ENCODE assay signal across 13 cellular contexts in the genomic region with DNA sequence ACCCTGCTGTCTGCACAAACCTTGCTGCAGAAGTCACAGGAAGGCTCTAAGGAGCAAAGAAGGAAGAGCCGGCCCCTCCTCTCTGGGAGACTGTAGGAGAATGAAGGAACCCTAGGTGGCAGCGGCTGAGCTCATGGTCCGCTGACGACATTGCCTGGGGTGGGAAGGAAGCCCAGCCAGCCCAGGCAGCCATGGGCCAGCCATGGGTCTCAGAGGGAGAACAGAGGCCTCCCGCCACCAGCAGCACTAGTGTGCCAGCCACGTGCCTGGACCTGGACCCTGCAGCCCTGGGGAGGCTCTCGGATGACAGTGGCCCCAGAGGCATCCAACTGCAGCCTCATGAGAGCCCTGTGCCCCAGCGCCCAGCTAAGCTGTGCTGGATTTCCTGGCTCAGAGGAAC. TPM values are rescaled to one million over a fixed set of nuclear protein-coding genes. Genes with fewer than 3 reads are reported as not detected.
DNase-seq lines count a peak whose midpoint lies in the region; ATAC-seq and TF ChIP-seq lines count a peak whose summit lies in the region.
"Had no signal": no experiment of that assay in that cellular context is flagged by ENCODE, and none has a peak within 500 bp of the region (broad histone marks: within the 10 kb centered on the region; RNA-seq: fewer than 3 reads in every experiment).

No MANE protein-coding gene starts in this region.

- dilution Hi-C loops in IMR-90 (cut with HindIII; ENCODE audit: low sequenced_read_pairs, unreplicated experiment) = no loop called here

- intact Hi-C loops in IMR-90 (cut with micrococcal nuclease) = no loop called here

- no peak overlapping the region for H2AK9ac ChIP-seq in IMR-90 (replicated peaks; ENCODE audit: low read depth, low read length, poor library complexity)

- H3K9me3 ChIP-seq in BLaER1 = no peaks in the 10 kb centered on the region
- no peaks in the 10 kb centered on the region for H3K9me3 ChIP-seq in IMR-90 (ENCODE audit: control insufficient read depth, insufficient read depth, low read length)

- no peak overlapping the region; the same call in none of the 2 replicates for H2BK20ac ChIP-seq in IMR-90 (ENCODE audit: low read depth, low read length)

- peak overlapping the region; percentile 29 to 62 (median 60) for H3K27ac Mint-ChIP-seq in nephron

- H3K36me3 Mint-ChIP-seq in nephron (ENCODE audit: low read depth) = no peaks in the 10 kb centered on the region
- H3K36me3 Mint-ChIP-seq: CD4-positive, CD25-positive, alpha-beta regulatory T cell; naive B cell had no signal

- 0 out of 2 replicates have a peak overlapping the region, but pooled peaks have one; percentile 15 for H3K27ac ChIP-seq in BLaER1
- no peak overlapping the region for H3K27ac ChIP-seq in IMR-90 (ENCODE audit: insufficient read depth, low read length)

- H3K23ac ChIP-seq in IMR-90 (ENCODE audit: low read depth, low read length) = no peak overlapping the region

- H2BK120ac ChIP-seq in IMR-90 (ENCODE audit: low read depth, low read length) = peak overlapping the region; percentile 19; the same call in 1 of the 2 replicates

- no peaks in the 10 kb centered on the region for H4K20me1 ChIP-seq in BLaER1
- H4K20me1 ChIP-seq in IMR-90 (ENCODE audit: insufficient read depth, low read length) = no peaks in the 10 kb centered on the region

- peaks cover 5% of the 10 kb centered on the region; the same call in 1 of the 2 replicates for H3K9me1 ChIP-seq in IMR-90 (ENCODE audit: insufficient read depth, low read length)

- H3K9me3 Mint-ChIP-seq in nephron = no peaks in the 10 kb centered on the region

- peaks cover 31% of the 10 kb centered on the region for H3K4me1 Mint-ChIP-seq in nephron
- H3K4me1 Mint-ChIP-seq: naive B cell had no signal

- in situ Hi-C loops in IMR-90 (cut with MboI; ENCODE audit: low sequenced_read_pairs) = no loop called here

- H3K4me2 ChIP-seq in BLaER1 = peak overlapping the region; percentile 35
- no peak overlapping the region for H3K4me2 ChIP-seq in IMR-90 (ENCODE audit: low read depth, low read length)

- WGBS in IMR-90 (ENCODE audit: extremely low coverage in 2 of 2, insufficient read length in 1 of 2), 2 experiments = 40% methylated on average over 1 of the region's 8 CpGs; no CpG with 5 or more reads in 1 of the 2 experiments

- CTCF ChIA-PET in IMR-90 (lab: Yijun Ruan, JAX) = no interaction called here

- H3K56ac ChIP-seq in IMR-90 (ENCODE audit: extremely low read depth, insufficient read depth, low read length) = no peak overlapping the region

- H4K8ac ChIP-seq in IMR-90 (ENCODE audit: low read depth in 2 of 2, low read length in 2 of 2) = no peak overlapping the region

- no peak for TF ChIP-seq POLR2A in IMR-90 (IDR thresholded peaks at IDR 0.05; ENCODE audit: low read depth, low read length)

- no peak for TF ChIP-seq RAD21 in IMR-90 (IDR thresholded peaks at IDR 0.05; ENCODE audit: low read length)

- TF ChIP-seq CTCF in IMR-90 (conservative IDR thresholded peaks at IDR 0.05; ENCODE audit: low read depth, low read length) (no peak), nephron (IDR thresholded peaks at IDR 0.05; ENCODE audit: unreplicated experiment in 3 of 3) (no peak)

- no peak overlapping the region for H3K4ac ChIP-seq in IMR-90 (ENCODE audit: low read depth, low read length)

- POLR2A ChIA-PET in IMR-90 (lab: Charles Lee; ENCODE audit: unreplicated experiment) = no interaction called here

- no peak overlapping the region for H3K18ac ChIP-seq in IMR-90 (ENCODE audit: low read depth, low read length)

- no peak overlapping the region for H3K4me3 Mint-ChIP-seq in nephron
- H3K4me3 Mint-ChIP-seq: CD4-positive, CD25-positive, alpha-beta regulatory T cell; naive B cell had no signal

- H3K14ac ChIP-seq in IMR-90 (replicated peaks; ENCODE audit: low read depth, low read length) = no peak overlapping the region; the same call in 1 of the 2 replicates

- BruUV-seq in IMR-90 (replicated peaks; lab: Mats Ljungman, UMichigan) = no TSS peak

- no peak overlapping the region; the same call in 1 of the 2 replicates for H4K91ac ChIP-seq in IMR-90 (ENCODE audit: insufficient read depth, low read depth, low read length)

- DNase-seq in IMR-90 = peak; percentile 33
- DNase-seq in foreskin melanocyte = peak; percentile 14
- DNase-seq in NCI-H1048 (lab: John Stamatoyannopoulos, UW) = no peak
- no peak for DNase-seq in HT-29 (ENCODE audit: low spot score)
- DNase-seq in epidermal melanocyte (ENCODE audit: insufficient read length, low spot score) = no peak
- no peak for DNase-seq in cerebellar cortex (ENCODE audit: low spot score)
- DNase-seq: CD4-positive, CD25-positive, alpha-beta regulatory T cell; naive B cell; NCI-H2081; stimulated activated CD4-positive, alpha-beta T cell treated with anti-CD3 and anti-CD28 coated beads, Interleukin-15, amount 100 ng/mL, for 24 hours; T-helper 9 cell had no signal

- 0 out of 2 replicates have a peak, but pooled peaks have one; percentile 51 for ATAC-seq in IMR-90 (ENCODE audit: low read depth)

- H3K27me3 ChIP-seq in BLaER1 (no peaks in the 10 kb centered on the region), IMR-90 (ENCODE audit: control insufficient read depth, insufficient read depth, low read length) (no peaks in the 10 kb centered on the region)

- no peaks in the 10 kb centered on the region for H3K36me3 ChIP-seq in BLaER1
- no peaks in the 10 kb centered on the region for H3K36me3 ChIP-seq in IMR-90 (ENCODE audit: control insufficient read depth, insufficient read depth, low read length)

- H2AFZ ChIP-seq in IMR-90 (replicated peaks; ENCODE audit: low read length, poor library complexity) = peak overlapping the region; percentile 61

- H3K9ac ChIP-seq in BLaER1 (no peak overlapping the region), IMR-90 (ENCODE audit: low read depth, low read length) (no peak overlapping the region)

- H2BK15ac ChIP-seq in IMR-90 (ENCODE audit: low read depth, low read length) = no peak overlapping the region; the same call in 2 of the 3 replicates

- no peak overlapping the region for H3K4me3 ChIP-seq in BLaER1
- H3K4me3 ChIP-seq in IMR-90 (ENCODE audit: insufficient read depth, low read depth, low read length) = no peak overlapping the region

- H4K5ac ChIP-seq in IMR-90 (ENCODE audit: low read depth, low read length) = no peak overlapping the region

- H2BK5ac ChIP-seq in IMR-90 (ENCODE audit: low read depth, low read length, poor library complexity, severe bottlenecking) = no peak overlapping the region

- peaks cover 16% of the 10 kb centered on the region for H3K4me1 ChIP-seq in BLaER1
- H3K4me1 ChIP-seq in IMR-90 (ENCODE audit: control insufficient read depth, insufficient read depth, low read length) = peaks cover 15% of the 10 kb centered on the region

- H3K27me3 Mint-ChIP-seq in nephron (ENCODE audit: low read depth) = peaks cover 9% of the 10 kb centered on the region
- H3K27me3 Mint-ChIP-seq: CD4-positive, CD25-positive, alpha-beta regulatory T cell had no signal

- 0 out of 2 replicates have a peak overlapping the region, but pooled peaks have one; percentile 15 for H2AK5ac ChIP-seq in IMR-90 (ENCODE audit: low read depth, low read length)

- H3K79me1 ChIP-seq in IMR-90 (ENCODE audit: low read depth in 1 of 2, low read length in 2 of 2) = no peaks in the 10 kb centered on the region

TF ChIP-seq in IMR-90, 13 proteins besides CTCF, POLR2A, EP300 and RAD21:
- no peak for TF ChIP-seq RCOR1 (IDR thresholded peaks at IDR 0.05; ENCODE audit: insufficient replicate concordance, low read length)
- no peak for TF ChIP-seq MXI1 (IDR thresholded peaks at IDR 0.05; ENCODE audit: borderline replicate concordance, low read depth, low read length)
- TF ChIP-seq CEBPB (IDR thresholded peaks at IDR 0.05; ENCODE audit: low read depth, low read length) = no peak
- TF ChIP-seq, protein P1, sequence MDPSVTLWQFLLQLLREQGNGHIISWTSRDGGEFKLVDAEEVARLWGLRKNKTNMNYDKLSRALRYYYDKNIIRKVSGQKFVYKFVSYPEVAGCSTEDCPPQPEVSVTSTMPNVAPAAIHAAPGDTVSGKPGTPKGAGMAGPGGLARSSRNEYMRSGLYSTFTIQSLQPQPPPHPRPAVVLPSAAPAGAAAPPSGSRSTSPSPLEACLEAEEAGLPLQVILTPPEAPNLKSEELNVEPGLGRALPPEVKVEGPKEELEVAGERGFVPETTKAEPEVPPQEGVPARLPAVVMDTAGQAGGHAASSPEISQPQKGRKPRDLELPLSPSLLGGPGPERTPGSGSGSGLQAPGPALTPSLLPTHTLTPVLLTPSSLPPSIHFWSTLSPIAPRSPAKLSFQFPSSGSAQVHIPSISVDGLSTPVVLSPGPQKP (IDR thresholded peaks at IDR 0.05; ENCODE audit: borderline replicate concordance, low read depth, low read length) = no peak
- no peak for TF ChIP-seq MAFK (IDR thresholded peaks at IDR 0.05; ENCODE audit: low read depth, low read length)
- TF ChIP-seq RFX5 (IDR thresholded peaks at IDR 0.05; ENCODE audit: low read depth, low read length) = no peak

RNA-seq across cellular contexts. Expression of gene POFUT2, which starts 49.2 kb away (rescaled TPM):
- total RNA-seq in IMR-90 (2012; rRNA removed) = 18.8 and 23.9 TPM in 2 replicates
- 58.5 and 59.3 TPM in 2 replicates for polyA plus RNA-seq in IMR-90 (2012; rRNA removed)
- 46.5 and 53.6 TPM in 2 replicates for polyA plus RNA-seq in IMR-90 (2012; cell fraction: cytosol; rRNA removed)
- 236 and 251 TPM in 2 replicates for polyA plus RNA-seq in IMR-90 (2012; cell fraction: nucleus; rRNA removed; ENCODE audit: low replicate concordance)
- total RNA-seq in HT-29 (2014; rRNA removed; shearing (Covaris generic)) = 19.3 and 21.7 TPM in 2 replicates

Comparison
In these comparisons a context has a peak if more than half of its experiments do, and no peak if none do; other contexts are left out.
1. DNase-seq: peak in IMR-90 (single experiment) and foreskin melanocyte (single experiment); none in NCI-H1048 (single experiment), HT-29 (single experiment), epidermal melanocyte (single experiment) and cerebellar cortex (single experiment).